Comparison of ENCODE assay signal across 8 cellular contexts in the genomic region with DNA sequence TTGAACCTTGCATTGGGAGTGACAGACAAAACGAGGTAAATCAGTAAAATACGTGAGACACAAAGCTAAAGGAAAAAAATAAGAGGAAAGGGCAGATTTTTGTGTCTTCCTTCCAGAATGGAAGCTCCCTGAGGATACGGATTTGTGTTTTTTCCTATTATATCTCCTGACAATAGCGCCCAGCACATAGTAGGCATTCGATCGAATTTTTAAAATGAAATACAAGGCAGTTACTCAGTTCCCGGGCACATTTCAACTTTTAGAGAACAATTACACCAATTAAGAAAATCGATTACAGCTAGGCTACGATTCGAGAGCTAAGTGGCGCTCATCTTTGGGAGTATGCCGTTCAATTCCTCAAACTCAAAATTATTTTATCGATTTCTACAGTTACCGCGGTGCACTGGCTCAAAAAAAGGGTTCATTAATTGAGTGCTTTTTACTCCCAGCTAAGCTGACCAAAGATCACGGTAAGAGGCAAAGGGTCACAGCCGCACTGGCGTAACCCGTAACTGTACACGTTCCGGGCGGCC. TPM values are rescaled to one million over a fixed set of nuclear protein-coding genes. Genes with fewer than 3 reads are reported as not detected.
A peak's percentile ranks its signal among the peaks of the same experiment; 100 is the strongest.
DNase-seq lines count a peak whose midpoint lies in the region; ATAC-seq and TF ChIP-seq lines count a peak whose summit lies in the region.

No MANE protein-coding gene starts in this region.

- H3K4me3 Mint-ChIP-seq in Caco-2 (ENCODE audit: unreplicated experiment): peak overlapping the region; percentile 98
- peak overlapping the region; percentile 84 to 95 for H3K4me3 Mint-ChIP-seq in effector memory CD8-positive, alpha-beta T cell

- no peak for ATAC-seq in effector memory CD8-positive, alpha-beta T cell (replicated peaks)
- ATAC-seq in GM21367 (IDR thresholded peaks at IDR 0.05; ENCODE audit: unreplicated experiment): no peak
- no peak for ATAC-seq in HG03378 (IDR thresholded peaks at IDR 0.05; ENCODE audit: unreplicated experiment)
- no peak for ATAC-seq in HG02970 (IDR thresholded peaks at IDR 0.05; ENCODE audit: low FRiP score, unreplicated experiment)

- TSS peak; percentile 82 for BruUV-seq in Caco-2 (replicated peaks; lab: Mats Ljungman, UMichigan)

- TF ChIP-seq CTCF in Caco-2 (IDR thresholded peaks at IDR 0.05; ENCODE audit: insufficient read depth in 1 of 2, low read depth in 1 of 2, low read length in 1 of 2, severe bottlenecking in 1 of 2, unreplicated experiment in 1 of 2) (no peak), neutrophil (IDR thresholded peaks at IDR 0.05) (no peak)

- CTCF ChIA-PET in Caco-2 (lab: Charles Lee): interaction anchor here (0.9 to 1.3 kb wide), 2 partner anchors 41 to 45 kb away, joined by 3 read pairs; no protein-coding TSS in a partner anchor

- H3K4me1 ChIP-seq in Caco-2 (peaks cover 29% of the 10 kb centered on the region), neutrophil (ENCODE audit: control insufficient read depth in 1 of 2, insufficient read depth in 1 of 2, low read depth in 1 of 2, low read length in 1 of 2) (peaks cover 25 to 31% of the 10 kb centered on the region in 2 experiments)

- H3K4me3 ChIP-seq in Caco-2 (ENCODE audit: low read depth, low read length): peak overlapping the region; percentile 61
- H3K4me3 ChIP-seq in neutrophil (ENCODE audit: low read depth in 1 of 2, low read length in 1 of 2): peak overlapping the region; percentile 91 to 96

- H3K27ac Mint-ChIP-seq in Caco-2 (ENCODE audit: unreplicated experiment): peak overlapping the region; percentile 81
- peak overlapping the region; percentile 93 to 96 for H3K27ac Mint-ChIP-seq in effector memory CD8-positive, alpha-beta T cell

- no peaks in the 10 kb centered on the region for H3K27me3 ChIP-seq in Caco-2 (replicated peaks; ENCODE audit: control insufficient read depth, insufficient read depth, low read length)
- H3K27me3 ChIP-seq in neutrophil: no peaks in the 10 kb centered on the region

- DNase-seq in Caco-2: no peak
- peak; percentile 38 for DNase-seq in NCI-H748 (lab: John Stamatoyannopoulos, UW; ENCODE audit: unreplicated experiment)
- no peak for DNase-seq in effector memory CD8-positive, alpha-beta T cell
- DNase-seq in germinal center (ENCODE audit: low spot score): no peak

- H3K9me3 ChIP-seq in Caco-2 (no peaks in the 10 kb centered on the region), neutrophil (no peaks in the 10 kb centered on the region)

- H3K36me3 ChIP-seq in Caco-2 (ENCODE audit: control insufficient read depth, insufficient read depth, low read length) (no peaks in the 10 kb centered on the region), neutrophil (no peaks in the 10 kb centered on the region)

- POLR2A ChIA-PET in Caco-2 (lab: Charles Lee): no interaction called here

- no peaks in the 10 kb centered on the region for H3K9me3 Mint-ChIP-seq in Caco-2 (ENCODE audit: unreplicated experiment)
- no peaks in the 10 kb centered on the region for H3K9me3 Mint-ChIP-seq in effector memory CD8-positive, alpha-beta T cell

- intact Hi-C loops in Caco-2 (cut with micrococcal nuclease; ENCODE audit: unreplicated experiment): loop anchor here (5.0 kb wide), 3 partner anchors 41 to 861 kb away; a partner anchor contains a TSS

- H3K4me1 Mint-ChIP-seq in Caco-2 (ENCODE audit: low read depth, unreplicated experiment): peaks cover 18% of the 10 kb centered on the region
- H3K4me1 Mint-ChIP-seq in effector memory CD8-positive, alpha-beta T cell (ENCODE audit: low read depth in 2 of 2): peaks cover 17 to 44% of the 10 kb centered on the region in 2 donors

- H3K27me3 Mint-ChIP-seq in Caco-2 (ENCODE audit: insufficient read depth, unreplicated experiment): no peaks in the 10 kb centered on the region
- no peaks in the 10 kb centered on the region for H3K27me3 Mint-ChIP-seq in effector memory CD8-positive, alpha-beta T cell

- H3K27ac ChIP-seq in neutrophil: peak overlapping the region; percentile 95

- H3K36me3 Mint-ChIP-seq in Caco-2 (ENCODE audit: insufficient read depth, unreplicated experiment): peaks cover 10% of the 10 kb centered on the region
- H3K36me3 Mint-ChIP-seq in effector memory CD8-positive, alpha-beta T cell (ENCODE audit: insufficient read depth): peaks cover 18% of the 10 kb centered on the region

RNA-seq across cellular contexts. Expression of a gene that starts 0.4 kb away (rescaled TPM):
- total RNA-seq in Caco-2 (2022): 39.1 and 42.9 TPM in 2 replicates

RNA-seq across cellular contexts. Expression of a gene that starts 42.3 kb away (rescaled TPM):
- 4.0 and 6.8 TPM in 2 replicates for total RNA-seq in Caco-2 (2022)
